In the genomic region with DNA sequence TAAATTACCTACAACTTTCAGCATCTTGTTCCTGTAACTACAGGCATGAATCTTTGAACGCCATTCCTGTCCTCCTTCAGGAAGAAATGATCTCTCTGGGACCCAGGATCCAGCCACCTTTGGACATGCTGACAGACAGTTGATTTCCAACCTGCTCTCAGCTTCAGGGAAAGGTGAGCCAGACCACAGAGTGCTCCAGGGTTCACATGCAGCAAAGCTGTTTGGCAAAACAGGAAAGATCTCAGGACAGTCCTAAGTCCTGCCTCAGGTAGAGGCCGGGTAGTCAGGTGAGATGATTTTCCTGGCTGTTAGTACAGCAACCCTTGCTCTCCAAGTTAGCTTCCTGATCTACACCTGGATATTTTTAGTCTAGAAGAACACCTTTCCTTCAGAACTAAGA, we compare ENCODE assay signal across 2 cellular contexts.
TF ChIP-seq lines count a peak whose summit lies in the region.

No MANE protein-coding gene starts in this region.

TF ChIP-seq in liver, 16 proteins besides CTCF, POLR2A, EP300 and RAD21:
- TF ChIP-seq NR2F2 (IDR thresholded peaks at IDR 0.05) (no peak), HNF4A (conservative IDR thresholded peaks at IDR 0.05) (peak in 1 of 2 donors; percentile 65), EGR1 (IDR thresholded peaks at IDR 0.05; ENCODE audit: low read depth in 2 of 2) (no peak), RXRA (IDR thresholded peaks at IDR 0.05) (peak in 1 of 2 donors; percentile 61), YY1 (IDR thresholded peaks at IDR 0.05) (peak; percentile 11)

TF ChIP-seq in HepG2, 621 proteins besides CTCF, POLR2A, EP300 and RAD21:
- no peak for TF ChIP-seq ZNF264 (CRISPR knock-in tag; IDR thresholded peaks at IDR 0.05)
